25 cellular contexts compared by ENCODE assay signal in the genomic region with DNA sequence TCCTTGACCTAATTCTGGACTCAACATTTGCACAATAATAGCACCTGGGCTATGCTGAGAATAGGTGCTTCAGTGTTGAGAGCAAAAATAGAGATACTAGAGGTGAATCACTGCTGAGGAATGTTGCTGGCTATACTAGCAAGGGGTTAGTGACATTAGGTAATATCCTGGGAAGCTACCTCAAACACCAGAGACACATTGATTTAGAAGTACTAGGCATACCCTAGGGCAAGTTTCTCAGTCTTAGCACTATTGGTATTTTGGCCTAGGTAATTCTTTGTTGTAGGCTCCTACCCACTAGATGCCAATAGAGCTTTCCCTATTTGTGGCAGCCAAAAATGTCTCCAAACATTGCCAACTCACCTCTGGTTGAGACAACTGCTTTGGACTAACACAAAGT.
A peak's percentile ranks its signal among the peaks of the same experiment; 100 is the strongest.
DNase-seq lines count a peak whose midpoint lies in the region; ATAC-seq and TF ChIP-seq lines count a peak whose summit lies in the region.
"Had no signal": no experiment of that assay in that cellular context is flagged by ENCODE, and none has a peak within 500 bp of the region (broad histone marks: within the 10 kb centered on the region; RNA-seq: fewer than 3 reads in every experiment).

No MANE protein-coding gene starts in this region.

- H2AFZ ChIP-seq in PC-3 (ENCODE audit: low read length) (no peak overlapping the region), GM23248 (no peak overlapping the region)

- H3K9me3 ChIP-seq in PC-3 (ENCODE audit: low read length) (no peaks in the 10 kb centered on the region), GM23248 (ENCODE audit: low read depth) (no peaks in the 10 kb centered on the region)
- H3K9me3 ChIP-seq: A549 had no signal

- BruUV-seq in PC-3 (replicated peaks; lab: Mats Ljungman, UMichigan): no TSS peak

- H3K27me3 ChIP-seq in PC-3 (ENCODE audit: low read length) (no peaks in the 10 kb centered on the region), GM23248 (replicated peaks; ENCODE audit: insufficient read depth) (no peaks in the 10 kb centered on the region)
- H3K27me3 ChIP-seq: heart left ventricle had no signal

- H3K4me1 ChIP-seq in PC-3 (ENCODE audit: insufficient read depth, low read length): peaks cover 20% of the 10 kb centered on the region
- no peaks in the 10 kb centered on the region for H3K4me1 ChIP-seq in GM23248 (ENCODE audit: insufficient read depth)
- H3K4me1 ChIP-seq: A549, heart left ventricle had no signal

- DNase-seq in DMS53 (lab: John Stamatoyannopoulos, UW) (peak; percentile 92), PC-3 (peak; percentile 100), epithelial cell of proximal tubule (ENCODE audit: low read depth) (peak; percentile 18), kidney tubule cell (ENCODE audit: low spot score) (peak; percentile 79), NCI-H2227 (lab: John Stamatoyannopoulos, UW; ENCODE audit: unreplicated experiment) (no peak), GM23248 (no peak), SW 1271 (lab: John Stamatoyannopoulos, UW) (no peak), posterior vena cava (ENCODE audit: low spot score) (no peak)
- DNase-seq: activated CD4-positive, alpha-beta T cell treated with anti-CD3 and anti-CD28 coated beads, Interleukin-2, amount 50 U/mL, for 48 hours; activated naive CD4-positive, alpha-beta T cell treated with Interleukin-2 at 50 U/mL for 16 hours; activated T-cell treated with anti-CD3 and anti-CD28 coated beads, Interleukin-2, amount 50 U/mL, for 1 hour; amygdala; HCEC 1CT; heart left ventricle; left colon; NCI-H1092; NCI-H2081 treated with DMSO at 0.1 percent for 48 hours; NCI-H524; retina; SHP77; stimulated activated CD8-positive, alpha-beta memory T cell treated with anti-CD3 and anti-CD28 coated beads, Interleukin-4, amount 100 ng/mL, for 48 hours; T-helper 17 cell; WERI-Rb-1 had no signal

- no peak overlapping the region for H3K4me3 ChIP-seq in PC-3 (ENCODE audit: low read length)
- H3K4me3 ChIP-seq in epithelial cell of proximal tubule (ENCODE audit: low read depth, low read length): no peak overlapping the region
- no peak overlapping the region for H3K4me3 ChIP-seq in GM23248
- H3K4me3 ChIP-seq: A549, GM12878, heart left ventricle had no signal

- ATAC-seq in PC-3: peak; percentile 98
- ATAC-seq: A549, GM12878, left colon, T-helper 17 cell had no signal

- H3K4me2 ChIP-seq in PC-3 (ENCODE audit: low read length): peak overlapping the region; percentile 10
- H3K4me2 ChIP-seq in GM23248 (ENCODE audit: unreplicated experiment): no peak overlapping the region
- H3K4me2 ChIP-seq: A549 had no signal

- H3K79me2 ChIP-seq in PC-3 (ENCODE audit: low read length) (no peaks in the 10 kb centered on the region), GM23248 (ENCODE audit: insufficient read depth) (no peaks in the 10 kb centered on the region)

- H3K9ac ChIP-seq in PC-3 (ENCODE audit: low read length) (no peak overlapping the region), GM23248 (no peak overlapping the region)

- CTCF ChIA-PET in PC-3 (lab: Charles Lee): interaction anchor here (0.7 kb wide), 1 partner anchor 31 kb away, joined by 4 read pairs; no protein-coding TSS in a partner anchor

- H3F3A ChIP-seq in PC-3 (ENCODE audit: low read length, unreplicated experiment) (peaks cover 7% of the 10 kb centered on the region), GM23248 (ENCODE audit: insufficient read depth) (no peaks in the 10 kb centered on the region)

- in situ Hi-C loops in GM23248 (cut with MboI): no loop called here

- TF ChIP-seq CTCF in PC-3 (conservative IDR thresholded peaks at IDR 0.05; ENCODE audit: low read depth, low read length) (no peak), epithelial cell of proximal tubule (conservative IDR thresholded peaks at IDR 0.05; ENCODE audit: low read depth, low read length) (no peak)

- H3K36me3 ChIP-seq in PC-3 (ENCODE audit: low read depth, low read length): no peaks in the 10 kb centered on the region
- no peaks in the 10 kb centered on the region for H3K36me3 ChIP-seq in GM23248 (ENCODE audit: low read depth)
- H3K36me3 ChIP-seq: heart left ventricle, WERI-Rb-1 had no signal

- H3K27ac ChIP-seq in PC-3 (ENCODE audit: low read length): peak overlapping the region; percentile 8
- no peak overlapping the region for H3K27ac ChIP-seq in GM23248
- H3K27ac ChIP-seq: A549, heart left ventricle, WERI-Rb-1 had no signal

- POLR2A ChIA-PET in PC-3 (lab: Charles Lee; ENCODE audit: unreplicated experiment): interaction anchor here (0.5 kb wide), 1 partner anchor 925 kb away, joined by 3 read pairs; no protein-coding TSS in a partner anchor

- intact Hi-C loops in PC-3 (cut with micrococcal nuclease): loop anchor here (2.0 kb wide), 1 partner anchor 58 kb away; no protein-coding TSS in a partner anchor
- intact Hi-C loops in posterior vena cava (cut with DNase I): no loop called here

- H4K20me1 ChIP-seq in PC-3 (ENCODE audit: low read length) (no peaks in the 10 kb centered on the region), GM23248 (ENCODE audit: insufficient read depth) (no peaks in the 10 kb centered on the region)

- H3K9me2 ChIP-seq in PC-3 (replicated peaks; ENCODE audit: low read length) (no peaks in the 10 kb centered on the region), GM23248 (ENCODE audit: insufficient read depth) (no peaks in the 10 kb centered on the region)

Comparison
In these comparisons a context has a peak if more than half of its experiments do, and no peak if none do; other contexts are left out.
1. DNase-seq: peak in DMS53 (single experiment), PC-3 (single experiment), epithelial cell of proximal tubule (single experiment) and kidney tubule cell (single experiment); none in NCI-H2227 (single experiment), GM23248 (single experiment), SW 1271 (0 of 2) and posterior vena cava (single experiment).